ENCODE assay signal across 8 cellular contexts in genomic region chr12:62123721-62124203, GRCh38.
DNase-seq lines count a peak whose midpoint lies in the region; ATAC-seq and TF ChIP-seq lines count a peak whose summit lies in the region.

No MANE protein-coding gene starts in this region.

- ATAC-seq in GM19395 (IDR thresholded peaks at IDR 0.05; ENCODE audit: unreplicated experiment) (peak; percentile 93), HG03521 (IDR thresholded peaks at IDR 0.05; ENCODE audit: unreplicated experiment) (peak; percentile 94), Panc1 (peak; percentile 68; the same call in 1 of the 2 replicates)

- H3K9me2 ChIP-seq in DOHH2 (replicated peaks; ENCODE audit: control insufficient read depth, low read length) = no peaks in the 10 kb centered on the region

- H3K4me2 ChIP-seq in DOHH2 (ENCODE audit: low read length) = no peak overlapping the region

- H3K27ac ChIP-seq in DOHH2 (ENCODE audit: low read depth, low read length) (no peak overlapping the region), Panc1 (ENCODE audit: low read length) (no peak overlapping the region)

- H3K27me3 ChIP-seq in DOHH2 (ENCODE audit: control insufficient read depth, low read length) (no peaks in the 10 kb centered on the region), Panc1 (ENCODE audit: control insufficient read depth, insufficient read depth, low read length) (peaks cover 2% of the 10 kb centered on the region)

- H4K20me1 ChIP-seq in DOHH2 (ENCODE audit: control insufficient read depth, insufficient read depth, low read depth, low read length) = no peaks in the 10 kb centered on the region

- intact Hi-C loops in Panc1 (cut with micrococcal nuclease; ENCODE audit: unreplicated experiment) = no loop called here

- no peaks in the 10 kb centered on the region for H3K79me2 ChIP-seq in DOHH2 (ENCODE audit: control insufficient read depth, low read length)

- DNase-seq in Panc1 (ENCODE audit: low read depth, low spot score) = peak; percentile 2
- DNase-seq in amniotic epithelial cell (ENCODE audit: low read depth) = peak; percentile 46
- peak; percentile 62 for DNase-seq in iris pigment epithelial cell (ENCODE audit: low read depth)
- peak; percentile 12 to 14 for DNase-seq in stimulated activated CD4-positive, alpha-beta T cell treated with anti-CD3 and anti-CD28 coated beads, Interleukin-2, amount 100 ng/mL, for 48 hours
- no peak for DNase-seq in DMS79 (lab: John Stamatoyannopoulos, UW)

- H3K4me1 ChIP-seq in DOHH2 (ENCODE audit: control insufficient read depth, low read length) (no peaks in the 10 kb centered on the region), Panc1 (ENCODE audit: control insufficient read depth, insufficient read depth, low read length) (no peaks in the 10 kb centered on the region)

- H3K9me3 ChIP-seq in DOHH2 (ENCODE audit: control insufficient read depth, insufficient read depth, low read length) (no peaks in the 10 kb centered on the region), Panc1 (ENCODE audit: control insufficient read depth, insufficient read depth, low read depth, low read length) (no peaks in the 10 kb centered on the region)

- CTCF ChIA-PET in Panc1 (lab: Charles Lee) = interaction anchor here (0.9 kb wide), 1 partner anchor 348 kb away, joined by 3 read pairs; no protein-coding TSS in a partner anchor

- BruUV-seq in Panc1 (replicated peaks; lab: Mats Ljungman, UMichigan) = no TSS peak

- POLR2A ChIA-PET in Panc1 (lab: Charles Lee) = no interaction called here

- TF ChIP-seq CTCF in DOHH2 (IDR thresholded peaks at IDR 0.05; ENCODE audit: low read depth, low read length, poor library complexity, severe bottlenecking) (peak; percentile 85), Panc1 (IDR thresholded peaks at IDR 0.05) (peak; percentile 86)

- no peaks in the 10 kb centered on the region for H3F3A ChIP-seq in DOHH2 (ENCODE audit: control insufficient read depth, insufficient read depth)

- H3K36me3 ChIP-seq in DOHH2 (ENCODE audit: control insufficient read depth, low read length) = no peaks in the 10 kb centered on the region
- H3K36me3 ChIP-seq in Panc1 (ENCODE audit: control insufficient read depth, insufficient read depth, low read length) = no peaks in the 10 kb centered on the region

- in situ Hi-C loops in Panc1 (cut with HindIII; ENCODE audit: low pct_unique_long_range_greater_than_20kb, low sequenced_read_pairs) = no loop called here

- H3K4me3 ChIP-seq in DOHH2 (ENCODE audit: low read length) (no peak overlapping the region), Panc1 (ENCODE audit: low read depth in 2 of 2, low read length in 2 of 2) (no peak overlapping the region)
